Comparison of ENCODE assay signal across 11 cellular contexts in genomic region chr15:49855917-49856637, GRCh38.
DNase-seq lines count a peak whose midpoint lies in the region; ATAC-seq and TF ChIP-seq lines count a peak whose summit lies in the region.
"Had no signal": no experiment of that assay in that cellular context is flagged by ENCODE, and none has a peak within 500 bp of the region (broad histone marks: within the 10 kb centered on the region; RNA-seq: fewer than 3 reads in every experiment).

No MANE protein-coding gene starts in this region.

- no peaks in the 10 kb centered on the region for H3K9me2 ChIP-seq in GM23248 (ENCODE audit: insufficient read depth)

- no peak overlapping the region for H2AFZ ChIP-seq in GM23248

- DNase-seq in GM23248: peak; percentile 96
- DNase-seq in adipocyte (ENCODE audit: low read depth): peak; percentile 98
- no peak for DNase-seq in right atrium auricular region (ENCODE audit: low spot score)
- DNase-seq in T-helper 17 cell: no peak
- no peak for DNase-seq in stimulated activated CD4-positive, alpha-beta T cell treated with anti-CD3 and anti-CD28 coated beads, Interleukin-4, amount 100 ng/mL, for 24 hours
- DNase-seq in activated CD4-positive, alpha-beta memory T cell treated with anti-CD3 and anti-CD28 coated beads, Interleukin-2, amount 10 ng/mL, durations not matched to agents 7 days and 5 days: no peak
- DNase-seq: WERI-Rb-1 had no signal

- H3K36me3 Mint-ChIP-seq in T-helper 17 cell (ENCODE audit: low read depth): no peaks in the 10 kb centered on the region
- H3K36me3 Mint-ChIP-seq in activated CD4-positive, alpha-beta memory T cell treated with anti-CD3 and anti-CD28 coated beads, Interleukin-2, amount 10 ng/mL, durations not matched to agents 7 days and 5 days (ENCODE audit: low read depth): peaks cover 3% of the 10 kb centered on the region

- peaks cover 11% of the 10 kb centered on the region for H3K27me3 Mint-ChIP-seq in T-helper 17 cell
- H3K27me3 Mint-ChIP-seq in activated CD4-positive, alpha-beta memory T cell treated with anti-CD3 and anti-CD28 coated beads, Interleukin-2, amount 10 ng/mL, durations not matched to agents 7 days and 5 days: no peaks in the 10 kb centered on the region

- CTCF ChIA-PET in activated CD4-positive, alpha-beta memory T cell treated with anti-CD3 and anti-CD28 coated beads, Interleukin-2, amount 10 ng/mL, durations not matched to agents 7 days and 5 days (lab: Charles Lee): interaction anchor here (1.0 kb wide), 1 partner anchor 20 kb away, joined by 5 read pairs; no protein-coding TSS in a partner anchor

- H3K4me1 ChIP-seq in GM23248 (ENCODE audit: insufficient read depth) (peaks cover 58% of the 10 kb centered on the region), adipocyte (ENCODE audit: control insufficient read depth, insufficient read depth, low read length) (peaks cover 72% of the 10 kb centered on the region), right atrium auricular region (peaks cover 0 to 3% of the 10 kb centered on the region in 2 donors), skeletal muscle tissue (ENCODE audit: control insufficient read depth in 3 of 3, insufficient read depth in 3 of 3, low read length in 3 of 3) (peaks cover 0 to 7% (median 4%) of the 10 kb centered on the region in 3 donors)

- H3K9me3 ChIP-seq in GM23248 (ENCODE audit: low read depth) (no peaks in the 10 kb centered on the region), adipocyte (ENCODE audit: control insufficient read depth, low read length) (no peaks in the 10 kb centered on the region), right atrium auricular region (no peaks in the 10 kb centered on the region), skeletal muscle tissue (ENCODE audit: control insufficient read depth in 3 of 3, low read length in 3 of 3) (no peaks in the 10 kb centered on the region), T-helper 17 cell (ENCODE audit: control insufficient read depth, low read length, poor library complexity, severe bottlenecking) (no peaks in the 10 kb centered on the region)

- 0 to 1% methylated on average over 4 of the region's 4 CpGs for WGBS in GM23248 (ENCODE audit: low coverage in 1 of 2, low lambda C conversion rate in 2 of 2, missing lambda C conversion rate in 2 of 2), 2 experiments

- no peak overlapping the region for H3K4me3 Mint-ChIP-seq in T-helper 17 cell
- no peak overlapping the region for H3K4me3 Mint-ChIP-seq in activated CD4-positive, alpha-beta memory T cell treated with anti-CD3 and anti-CD28 coated beads, Interleukin-2, amount 10 ng/mL, durations not matched to agents 7 days and 5 days
- H3K4me3 Mint-ChIP-seq: activated T-helper 1 cell treated with anti-CD3 and anti-CD28 coated beads, Interleukin-12 subunit alpha, Interleukin-12 subunit beta, Interleukin-2, Interleukin-4 antibody, amounts not matched to agents 30 ng/mL and 10 ng/mL and 1 ng/mL, durations not matched to agents 14 hours and 24 hours and 36 hours had no signal

- H3K4me2 ChIP-seq in GM23248 (ENCODE audit: unreplicated experiment): peak overlapping the region; percentile 29

- no peak overlapping the region for H3K4me3 ChIP-seq in GM23248
- peak overlapping the region; percentile 57 for H3K4me3 ChIP-seq in adipocyte (ENCODE audit: low read length)
- H3K4me3 ChIP-seq in right atrium auricular region: no peak overlapping the region
- no peak overlapping the region for H3K4me3 ChIP-seq in skeletal muscle tissue (ENCODE audit: low read length in 3 of 3)
- H3K4me3 ChIP-seq: coronary artery had no signal

- H3K36me3 ChIP-seq in GM23248 (ENCODE audit: low read depth) (no peaks in the 10 kb centered on the region), adipocyte (ENCODE audit: control insufficient read depth, insufficient read depth, low read length, severe bottlenecking) (no peaks in the 10 kb centered on the region), right atrium auricular region (no peaks in the 10 kb centered on the region), skeletal muscle tissue (ENCODE audit: control insufficient read depth in 3 of 3, insufficient read depth in 3 of 3, low read length in 3 of 3) (peaks cover 0 to 2% (median 0%) of the 10 kb centered on the region in 3 donors)
- H3K36me3 ChIP-seq: WERI-Rb-1 had no signal

- ATAC-seq in T-helper 17 cell (no peak), GM21360 (IDR thresholded peaks at IDR 0.05; ENCODE audit: unreplicated experiment) (no peak)

- TF ChIP-seq CTCF in right atrium auricular region (IDR thresholded peaks at IDR 0.05): no peak

- no peaks in the 10 kb centered on the region for H3K9me3 Mint-ChIP-seq in activated CD4-positive, alpha-beta memory T cell treated with anti-CD3 and anti-CD28 coated beads, Interleukin-2, amount 10 ng/mL, durations not matched to agents 7 days and 5 days
- H3K9me3 Mint-ChIP-seq: activated T-helper 1 cell treated with anti-CD3 and anti-CD28 coated beads, Interleukin-12 subunit alpha, Interleukin-12 subunit beta, Interleukin-2, Interleukin-4 antibody, amounts not matched to agents 30 ng/mL and 10 ng/mL and 1 ng/mL, durations not matched to agents 14 hours and 24 hours and 36 hours had no signal

- H3K9ac ChIP-seq in GM23248: peak overlapping the region; percentile 55
- peak overlapping the region; percentile 84 for H3K9ac ChIP-seq in adipocyte (ENCODE audit: low read length)
- H3K9ac ChIP-seq in skeletal muscle tissue (ENCODE audit: low read depth in 1 of 3, low read length in 3 of 3): no peak overlapping the region

- H4K20me1 ChIP-seq in GM23248 (ENCODE audit: insufficient read depth): no peaks in the 10 kb centered on the region

- peaks cover 22% of the 10 kb centered on the region; the same call in 1 of the 2 replicates for H3K79me2 ChIP-seq in GM23248 (ENCODE audit: insufficient read depth)

- peaks cover 62% of the 10 kb centered on the region for H3F3A ChIP-seq in GM23248 (ENCODE audit: insufficient read depth)

- H3K27ac ChIP-seq in GM23248 (peak overlapping the region; percentile 74), right atrium auricular region (peak overlapping the region; percentile 17 to 68), skeletal muscle tissue (ENCODE audit: low read depth, low read length) (peak overlapping the region; percentile 1)
- H3K27ac ChIP-seq: WERI-Rb-1 had no signal

- POLR2A ChIA-PET in activated CD4-positive, alpha-beta memory T cell treated with anti-CD3 and anti-CD28 coated beads, Interleukin-2, amount 10 ng/mL, durations not matched to agents 7 days and 5 days (lab: Charles Lee): no interaction called here

- H3K27me3 ChIP-seq in GM23248 (replicated peaks; ENCODE audit: insufficient read depth) (no peaks in the 10 kb centered on the region), adipocyte (replicated peaks; ENCODE audit: control insufficient read depth, insufficient read depth, low read length) (no peaks in the 10 kb centered on the region), right atrium auricular region (no peaks in the 10 kb centered on the region), skeletal muscle tissue (ENCODE audit: control insufficient read depth in 3 of 3, insufficient read depth in 3 of 3, low read length in 3 of 3) (no peaks in the 10 kb centered on the region)

- H3K27ac Mint-ChIP-seq in T-helper 17 cell: no peak overlapping the region
- no peak overlapping the region for H3K27ac Mint-ChIP-seq in activated CD4-positive, alpha-beta memory T cell treated with anti-CD3 and anti-CD28 coated beads, Interleukin-2, amount 10 ng/mL, durations not matched to agents 7 days and 5 days

- in situ Hi-C loops in GM23248 (cut with MboI): no loop called here

- H3K4me1 Mint-ChIP-seq in T-helper 17 cell: no peaks in the 10 kb centered on the region
- H3K4me1 Mint-ChIP-seq in activated CD4-positive, alpha-beta memory T cell treated with anti-CD3 and anti-CD28 coated beads, Interleukin-2, amount 10 ng/mL, durations not matched to agents 7 days and 5 days: no peaks in the 10 kb centered on the region

Comparison
In these comparisons a context has a peak if more than half of its experiments do, and no peak if none do; other contexts are left out.
1. DNase-seq: peak in GM23248 (single experiment) and adipocyte (single experiment); none in right atrium auricular region (single experiment), T-helper 17 cell (0 of 3), stimulated activated CD4-positive, alpha-beta T cell treated with anti-CD3 and anti-CD28 coated beads, Interleukin-4, amount 100 ng/mL, for 24 hours (single experiment) and activated CD4-positive, alpha-beta memory T cell treated with anti-CD3 and anti-CD28 coated beads, Interleukin-2, amount 10 ng/mL, durations not matched to agents 7 days and 5 days (single experiment).
2. H3K27ac ChIP-seq: peak in every context shown above with its lines; median percentile 74 in GM23248; 42 in right atrium auricular region; 1 in skeletal muscle tissue.
3. H3K9ac ChIP-seq: peak in GM23248 (single experiment) and adipocyte (single experiment); none in skeletal muscle tissue (0 of 3).